In genomic region chr2:23111263-23111662, GRCh38 we compare ENCODE assay signal across 35 cellular contexts.
"Had no signal": no experiment of that assay in that cellular context is flagged by ENCODE, and none has a peak within 500 bp of the region (broad histone marks: within the 10 kb centered on the region; RNA-seq: fewer than 3 reads in every experiment).

No MANE protein-coding gene starts in this region.

- ATAC-seq: activated naive CD4-positive, alpha-beta T cell treated with anti-CD3 and anti-CD28 coated beads, Interleukin-2, amount 50 U/mL, for 72 hours; activated naive CD8-positive, alpha-beta T cell treated with anti-CD3 and anti-CD28 coated beads, Interleukin-2, amount 50 U/mL, for 24 hours; activated T-cell treated with anti-CD3 and anti-CD28 coated beads, Interleukin-2, amount 50 U/mL, for 4 hours; activated T-cell treated with anti-CD3 and anti-CD28 coated beads, Interleukin-2, amount 50 U/mL, for 72 hours; activated T-helper 17 cell treated with anti-CD3 and anti-CD28 coated beads, Interleukin-2, amount 50 U/mL, for 72 hours; body of pancreas had no signal

- H3K4me1 ChIP-seq: adrenal gland, ascending aorta, body of pancreas, breast epithelium had no signal

- H3K27me3 ChIP-seq: adrenal gland, ascending aorta, body of pancreas, brain microvascular endothelial cell, breast epithelium, cardiac muscle cell had no signal

- FAIRE-seq: astrocyte, bronchial epithelial cell had no signal

- H3K36me3 ChIP-seq: adrenal gland, ascending aorta, brain microvascular endothelial cell, breast epithelium, cardiac muscle cell had no signal

- H3K27ac ChIP-seq: adrenal gland, ascending aorta, body of pancreas, brain microvascular endothelial cell, breast epithelium, cardiac muscle cell had no signal

- DNase-seq: activated effector memory CD4-positive, alpha-beta T cell treated with anti-CD3 and anti-CD28 coated beads, Interleukin-2, amount 50 U/mL, for 16 hours; activated effector memory CD4-positive, alpha-beta T cell treated with Interleukin-2 at 50 U/mL for 16 hours; activated gamma-delta T cell; activated gamma-delta T cell treated with Interleukin-2 at 50 U/mL for 16 hours; activated naive CD4-positive, alpha-beta T cell; activated naive CD4-positive, alpha-beta T cell treated with anti-CD3 and anti-CD28 coated beads for 36 hours; activated naive CD4-positive, alpha-beta T cell treated with anti-CD3 and anti-CD28 coated beads, Interleukin-2, amount 10 ng/mL, durations not matched to agents 7 days and 5 days; activated naive CD4-positive, alpha-beta T cell treated with anti-CD3 and anti-CD28 coated beads, Interleukin-2, amount 50 U/mL, for 16 hours; activated naive CD4-positive, alpha-beta T cell treated with Interleukin-2 at 50 U/mL for 16 hours; activated naive CD8-positive, alpha-beta T cell treated with anti-CD3 and anti-CD28 coated beads for 36 hours; activated naive CD8-positive, alpha-beta T cell treated with anti-CD3 and anti-CD28 coated beads, Interleukin-2, amount 10 ng/mL, durations not matched to agents 7 days and 5 days; activated naive CD8-positive, alpha-beta T cell treated with anti-CD3 and anti-CD28 coated beads, Interleukin-2, amount 50 U/mL, for 24 hours; activated T-cell treated with anti-CD3 and anti-CD28 coated beads for 4 hours; activated T-cell treated with anti-CD3 and anti-CD28 coated beads, Interleukin-2, amount 50 U/mL, for 1 hour; activated T-cell treated with anti-CD3 and anti-CD28 coated beads, Interleukin-2, amount 50 U/mL, for 24 hours; activated T-cell treated with anti-CD3 and anti-CD28 coated beads, Interleukin-2, amount 50 U/mL, for 4 hours; activated T-cell treated with anti-CD3 and anti-CD28 coated beads, Interleukin-2, amount 50 U/mL, for 48 hours; activated T-cell treated with anti-CD3 and anti-CD28 coated beads, Interleukin-2, amount 50 U/mL, for 72 hours; adrenal gland; amniotic stem cell; amygdala; anterior cingulate cortex; aorta; body of pancreas; brain microvascular endothelial cell; caudate nucleus; central memory CD4-positive, alpha-beta T cell; cerebellar nuclear complex had no signal

- H3K4me3 ChIP-seq: adrenal gland, ascending aorta, body of pancreas, breast epithelium, cardiac muscle cell had no signal

- H3K9me3 ChIP-seq: adrenal gland, ascending aorta, body of pancreas had no signal
